9 cellular contexts compared by ENCODE assay signal in the genomic region with DNA sequence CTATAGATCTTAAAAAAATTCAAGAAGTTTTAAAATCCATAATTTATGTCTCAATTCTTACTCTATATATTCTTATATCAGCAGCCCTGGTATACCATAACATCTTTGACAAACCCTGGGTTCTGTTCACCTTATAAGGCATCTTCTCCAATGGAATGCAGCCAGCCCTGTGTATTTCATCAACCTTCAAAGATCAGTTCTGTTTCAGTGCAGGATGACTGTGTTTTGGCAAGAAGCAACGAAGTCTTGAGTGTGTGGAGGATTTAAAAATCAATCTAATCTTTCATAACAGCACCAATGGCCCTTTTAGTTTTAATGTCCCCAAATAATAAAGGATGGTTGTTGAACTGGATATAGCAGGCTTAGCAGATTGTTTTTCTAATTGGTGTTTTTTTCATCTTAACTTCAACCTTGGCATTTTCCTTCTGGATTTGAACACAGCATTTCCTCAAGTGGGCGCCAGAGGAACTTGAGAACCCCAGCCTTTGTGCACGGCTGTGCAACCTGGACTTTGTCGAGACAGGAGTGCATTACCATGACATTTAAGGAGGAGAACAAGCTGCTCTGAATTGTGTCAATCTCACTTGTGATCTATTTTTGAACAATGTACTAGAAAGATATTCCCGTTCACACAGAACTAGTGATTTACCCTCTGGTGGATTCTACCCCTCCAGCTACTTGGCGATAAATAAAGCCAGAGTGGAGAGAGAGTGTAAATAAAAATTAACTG.
DNase-seq lines count a peak whose midpoint lies in the region; ATAC-seq and TF ChIP-seq lines count a peak whose summit lies in the region.
"Had no signal": no experiment of that assay in that cellular context is flagged by ENCODE, and none has a peak within 500 bp of the region (broad histone marks: within the 10 kb centered on the region; RNA-seq: fewer than 3 reads in every experiment).

No MANE protein-coding gene starts in this region.

- H3K27ac Mint-ChIP-seq in osteocyte (ENCODE audit: unreplicated experiment) (no peak overlapping the region), T-cell (no peak overlapping the region)

- POLR2A ChIA-PET in T-cell (lab: Charles Lee) = no interaction called here

- H3K4me3 ChIP-seq in GM12864 (ENCODE audit: low read depth, low read length) = no peak overlapping the region
- H3K4me3 ChIP-seq: pancreas had no signal

- H3K36me3 Mint-ChIP-seq in osteocyte (ENCODE audit: unreplicated experiment) (no peaks in the 10 kb centered on the region), T-cell (no peaks in the 10 kb centered on the region)

- no peak for TF ChIP-seq POLR2A in erythroblast (IDR thresholded peaks at IDR 0.05; ENCODE audit: low read length)

- no peaks in the 10 kb centered on the region for H3K27me3 Mint-ChIP-seq in osteocyte (ENCODE audit: unreplicated experiment)
- H3K27me3 Mint-ChIP-seq in T-cell = peaks cover 3 to 6% of the 10 kb centered on the region in 2 donors

- CTCF ChIA-PET in T-cell (lab: Charles Lee) = no interaction called here

- H3K9me3 Mint-ChIP-seq in osteocyte (ENCODE audit: unreplicated experiment) (peaks cover 6% of the 10 kb centered on the region), T-cell (peaks cover 0 to 5% (median 4%) of the 10 kb centered on the region in 3 donors)

- peaks cover 16% of the 10 kb centered on the region for H3K4me1 Mint-ChIP-seq in osteocyte (ENCODE audit: unreplicated experiment)
- peaks cover 5 to 17% (median 11%) of the 10 kb centered on the region in 3 donors for H3K4me1 Mint-ChIP-seq in T-cell

- no peak for DNase-seq in GM12864 (ENCODE audit: low read depth)
- peak; percentile 2 for DNase-seq in NCI-H69 (lab: John Stamatoyannopoulos, UW)
- DNase-seq in erythroblast (lab: John Stamatoyannopoulos, UW) = peak; percentile 3 to 12
- DNase-seq in osteocyte (ENCODE audit: extremely low spot score, unreplicated experiment) = no peak
- no peak for DNase-seq in SK-N-DZ (ENCODE audit: low spot score)
- no peak for DNase-seq in NCI-H1105 treated with DMSO at 0.1 percent for 48 hours (lab: John Stamatoyannopoulos, UW)
- no peak for DNase-seq in T-cell
- DNase-seq: pancreas had no signal

- peak; percentile 36 for TF ChIP-seq CTCF in GM12864 (IDR thresholded peaks at IDR 0.05; ENCODE audit: low read depth, low read length, missing control alignments)
- peak; percentile 62 for TF ChIP-seq CTCF in osteocyte (IDR thresholded peaks at IDR 0.05)

- H3K4me3 Mint-ChIP-seq in osteocyte (ENCODE audit: unreplicated experiment) (no peak overlapping the region), T-cell (no peak overlapping the region)

- ATAC-seq in HG02759 (IDR thresholded peaks at IDR 0.05; ENCODE audit: unreplicated experiment) (no peak), T-cell (replicated peaks in 1 of 4) (no peak)

Comparison
In these comparisons a context has a peak if more than half of its experiments do, and no peak if none do; other contexts are left out.
1. DNase-seq: peak in NCI-H69 (single experiment) and erythroblast (2 of 2); none in GM12864 (single experiment), osteocyte (single experiment), SK-N-DZ (single experiment), NCI-H1105 treated with DMSO at 0.1 percent for 48 hours (single experiment) and T-cell (0 of 34).